Comparison of ENCODE assay signal across 16 cellular contexts in the genomic region with DNA sequence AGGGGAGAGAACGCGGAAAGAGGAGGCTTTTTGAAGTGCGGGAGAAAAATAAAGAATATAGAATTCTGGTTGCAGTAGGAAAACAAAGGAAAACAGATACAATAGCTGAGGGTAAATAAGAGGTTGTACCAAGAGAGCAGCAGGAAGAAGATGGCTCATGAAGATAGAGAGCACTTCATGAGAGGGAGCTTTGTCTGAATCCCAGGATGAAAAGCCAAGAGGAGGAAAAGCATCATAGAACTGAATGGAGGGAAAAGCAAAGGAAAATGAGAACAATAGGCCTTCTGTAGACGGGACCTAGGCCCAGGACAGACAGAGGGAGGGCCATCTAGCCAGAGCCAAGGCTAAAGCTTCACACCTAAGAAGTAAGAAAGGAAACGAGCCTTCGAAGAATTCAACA. TPM values are rescaled to one million over a fixed set of nuclear protein-coding genes. Genes with fewer than 3 reads are reported as not detected.
DNase-seq lines count a peak whose midpoint lies in the region; TF ChIP-seq lines count a peak whose summit lies in the region.
"Had no signal": no experiment of that assay in that cellular context is flagged by ENCODE, and none has a peak within 500 bp of the region (broad histone marks: within the 10 kb centered on the region; RNA-seq: fewer than 3 reads in every experiment).

No MANE protein-coding gene starts in this region.

- no peaks in the 10 kb centered on the region for H3K36me3 ChIP-seq in smooth muscle cell (ENCODE audit: low read depth)
- H3K36me3 ChIP-seq in A673 (ENCODE audit: insufficient read depth, low read length, poor library complexity, severe bottlenecking) = no peaks in the 10 kb centered on the region
- H3K36me3 ChIP-seq: BLaER1 had no signal

- no peaks in the 10 kb centered on the region for H4K20me1 ChIP-seq in smooth muscle cell (ENCODE audit: low read depth)
- H4K20me1 ChIP-seq: BLaER1 had no signal

- no peak overlapping the region for H3K9ac ChIP-seq in smooth muscle cell (ENCODE audit: low read depth)
- H3K9ac ChIP-seq: BLaER1 had no signal

- BruUV-seq in A673 (replicated peaks; lab: Mats Ljungman, UMichigan) = no TSS peak

- H3K4me1 ChIP-seq in smooth muscle cell (ENCODE audit: low read depth) (no peaks in the 10 kb centered on the region), A673 (ENCODE audit: insufficient read depth, low read length, poor library complexity, severe bottlenecking) (no peaks in the 10 kb centered on the region)
- H3K4me1 ChIP-seq: BLaER1 had no signal

- intact Hi-C loops in A673 (cut with micrococcal nuclease; ENCODE audit: unreplicated experiment) = no loop called here

- no peak overlapping the region for H3K4me3 ChIP-seq in smooth muscle cell
- no peak overlapping the region for H3K4me3 ChIP-seq in A673 (ENCODE audit: low read depth, low read length, poor library complexity, severe bottlenecking)
- H3K4me3 ChIP-seq: BLaER1 had no signal

- POLR2A ChIA-PET in A673 (lab: Charles Lee; ENCODE audit: low non-redundant PET) = no interaction called here

- H3K27ac ChIP-seq in smooth muscle cell (ENCODE audit: low read depth) (no peak overlapping the region), A673 (ENCODE audit: low read depth, low read length, poor library complexity, severe bottlenecking) (no peak overlapping the region)
- H3K27ac ChIP-seq: BLaER1 had no signal

- H2AFZ ChIP-seq in smooth muscle cell (ENCODE audit: low read depth) = peak overlapping the region; percentile 21

- no peak for DNase-seq in HFFc6
- peak; percentile 82 for DNase-seq in SK-MEL-5 (ENCODE audit: low read depth, low spot score)
- peak; percentile 65 for DNase-seq in islet precursor cell
- DNase-seq in smooth muscle cell (lab: John Stamatoyannopoulos, UW; ENCODE audit: unreplicated experiment) = no peak
- no peak for DNase-seq in SK-N-DZ (ENCODE audit: low spot score)
- DNase-seq in A673 (ENCODE audit: low spot score) = no peak
- no peak for DNase-seq in T-helper 1 cell
- DNase-seq: CD8-positive, alpha-beta memory T cell; DMS 273 treated with DMSO at 0.1 percent for 48 hours; H9; NCI-H146; NCI-H2081 treated with DMSO at 0.1 percent for 48 hours; NCI-H446 treated with DMSO at 0.1 percent for 48 hours; NCI-H748 treated with DMSO at 0.1 percent for 48 hours had no signal

- H3K9me3 ChIP-seq in smooth muscle cell (replicated peaks; ENCODE audit: low read depth) (no peaks in the 10 kb centered on the region), A673 (ENCODE audit: low read depth, low read length, poor library complexity, severe bottlenecking) (no peaks in the 10 kb centered on the region)
- H3K9me3 ChIP-seq: BLaER1 had no signal

- no peaks in the 10 kb centered on the region for H3K79me2 ChIP-seq in smooth muscle cell (ENCODE audit: low read depth)

- CTCF ChIA-PET in A673 (lab: Charles Lee) = no interaction called here

- peaks cover 5% of the 10 kb centered on the region for H3F3A ChIP-seq in smooth muscle cell (ENCODE audit: low read depth)

- no peak overlapping the region for H3K4me2 ChIP-seq in smooth muscle cell
- H3K4me2 ChIP-seq: BLaER1 had no signal

- H3K27ac Mint-ChIP-seq in HFFc6 = peak overlapping the region; percentile 62
- H3K27ac Mint-ChIP-seq: IgD-negative memory B cell had no signal

- no peak overlapping the region for H3K4me3 Mint-ChIP-seq in HFFc6
- H3K4me3 Mint-ChIP-seq: CD8-positive, alpha-beta memory T cell; H9; IgD-negative memory B cell had no signal

- in situ Hi-C loops in SK-MEL-5 (cut with HindIII; ENCODE audit: low pct_unique_long_range_greater_than_20kb, low sequenced_read_pairs) = no loop called here

- H3K27me3 ChIP-seq in smooth muscle cell (ENCODE audit: low read depth) (no peaks in the 10 kb centered on the region), A673 (replicated peaks; ENCODE audit: insufficient read depth, low read depth, low read length, poor library complexity) (no peaks in the 10 kb centered on the region)
- H3K27me3 ChIP-seq: BLaER1 had no signal

- no peaks in the 10 kb centered on the region for H3K9me3 Mint-ChIP-seq in HFFc6
- H3K9me3 Mint-ChIP-seq: CD8-positive, alpha-beta memory T cell; H9; IgD-negative memory B cell had no signal

- WGBS in smooth muscle cell (ENCODE audit: low lambda C conversion rate) = 92% methylated on average over 6 of the region's 6 CpGs

- TF ChIP-seq CTCF in HFFc6 (IDR thresholded peaks at IDR 0.05) (no peak), smooth muscle cell (IDR thresholded peaks at IDR 0.05; ENCODE audit: borderline replicate concordance, insufficient read depth, poor library complexity, severe bottlenecking) (no peak), A673 (conservative IDR thresholded peaks at IDR 0.05; ENCODE audit: low read depth, low read length) (no peak)

- H3K4me1 Mint-ChIP-seq in HFFc6 (ENCODE audit: low read depth) = peaks cover 73% of the 10 kb centered on the region
- H3K4me1 Mint-ChIP-seq: CD8-positive, alpha-beta memory T cell; H9 had no signal

- peaks cover 21% of the 10 kb centered on the region for H3K36me3 Mint-ChIP-seq in HFFc6 (ENCODE audit: low read depth)
- H3K36me3 Mint-ChIP-seq: IgD-negative memory B cell had no signal

- H3K27me3 Mint-ChIP-seq in HFFc6 (ENCODE audit: insufficient read depth) = no peaks in the 10 kb centered on the region; the same call in 1 of the 2 replicates
- H3K27me3 Mint-ChIP-seq: CD8-positive, alpha-beta memory T cell; IgD-negative memory B cell had no signal

RNA-seq across cellular contexts. Expression of a gene that starts 49.5 kb away (rescaled TPM):
- 1 to 10 TPM in 2 of 6 experiments, under 1 TPM in 4; 0.76 to 1.9 (median 0.95) TPM for total RNA-seq in HFFc6 (2021; fragmentation: NEBNext Ultra II Directional; extraction: Animal tissue kit (Norgen Biotek cat#: 25700))
- total RNA-seq in SK-MEL-5 (2014; rRNA removed; shearing (Covaris generic)) = not detected in 2 replicates
- not detected in 2 replicates for polyA plus RNA-seq in SK-MEL-5 (2015; cell fraction: cytosol; rRNA removed)
- polyA plus RNA-seq in SK-MEL-5 (2015; cell fraction: nucleus; rRNA removed) = not detected in 2 replicates
- total RNA-seq in smooth muscle cell = not detected in 2 replicates
- 0.43 TPM in 1 of 2 replicates, not detected in the other for polyA plus RNA-seq in smooth muscle cell
- polyA plus RNA-seq in SK-N-DZ (2014; cell fraction: cytosol; rRNA removed) = not detected in 2 replicates
- polyA plus RNA-seq in SK-N-DZ (2014; cell fraction: nucleus; rRNA removed) = not detected in 2 replicates
- total RNA-seq in A673 (2021) = 0.71 TPM in 1 of 2 replicates, not detected in the other
- total RNA-seq: CD8-positive, alpha-beta memory T cell; H9 had no signal
- polyA plus RNA-seq: CD8-positive, alpha-beta memory T cell; IgD-negative memory B cell had no signal

Comparison
In these comparisons a context has a peak if more than half of its experiments do, and no peak if none do; other contexts are left out.
1. DNase-seq: peak in SK-MEL-5 (single experiment) and islet precursor cell (single experiment); none in HFFc6 (single experiment), smooth muscle cell (single experiment), SK-N-DZ (single experiment), A673 (single experiment) and T-helper 1 cell (0 of 5).